In genomic region chr2:105363192-105363591, GRCh38 we compare ENCODE assay signal across 1 cellular context.
TF ChIP-seq lines count a peak whose summit lies in the region.

No MANE protein-coding gene starts in this region.

TF ChIP-seq in IMR-90, 13 proteins besides CTCF, POLR2A, EP300 and RAD21:
- TF ChIP-seq RFX5 (IDR thresholded peaks at IDR 0.05; ENCODE audit: low read depth, low read length) (no peak), BHLHE40 (IDR thresholded peaks at IDR 0.05; ENCODE audit: low read depth, low read length) (no peak), NFE2L2 (IDR thresholded peaks at IDR 0.05; ENCODE audit: low read depth, low read length) (no peak), USF2 (IDR thresholded peaks at IDR 0.05; ENCODE audit: low read depth, low read length) (no peak), SMC3 (IDR thresholded peaks at IDR 0.05; ENCODE audit: low read depth, low read length) (no peak), RCOR1 (IDR thresholded peaks at IDR 0.05; ENCODE audit: insufficient replicate concordance, low read length) (no peak), CHD1 (IDR thresholded peaks at IDR 0.05; ENCODE audit: low read depth, low read length) (no peak), MAFK (IDR thresholded peaks at IDR 0.05; ENCODE audit: low read depth, low read length) (no peak), MXI1 (IDR thresholded peaks at IDR 0.05; ENCODE audit: borderline replicate concordance, low read depth, low read length) (no peak), ELK1 (IDR thresholded peaks at IDR 0.05; ENCODE audit: borderline replicate concordance, low read depth, low read length) (no peak), CEBPB (IDR thresholded peaks at IDR 0.05; ENCODE audit: low read depth, low read length) (no peak), FOS (IDR thresholded peaks at IDR 0.05; ENCODE audit: low read depth, low read length) (no peak), MAZ (IDR thresholded peaks at IDR 0.05; ENCODE audit: borderline replicate concordance, low read depth, low read length) (no peak)
